1 cellular context compared by ENCODE assay signal in the genomic region with DNA sequence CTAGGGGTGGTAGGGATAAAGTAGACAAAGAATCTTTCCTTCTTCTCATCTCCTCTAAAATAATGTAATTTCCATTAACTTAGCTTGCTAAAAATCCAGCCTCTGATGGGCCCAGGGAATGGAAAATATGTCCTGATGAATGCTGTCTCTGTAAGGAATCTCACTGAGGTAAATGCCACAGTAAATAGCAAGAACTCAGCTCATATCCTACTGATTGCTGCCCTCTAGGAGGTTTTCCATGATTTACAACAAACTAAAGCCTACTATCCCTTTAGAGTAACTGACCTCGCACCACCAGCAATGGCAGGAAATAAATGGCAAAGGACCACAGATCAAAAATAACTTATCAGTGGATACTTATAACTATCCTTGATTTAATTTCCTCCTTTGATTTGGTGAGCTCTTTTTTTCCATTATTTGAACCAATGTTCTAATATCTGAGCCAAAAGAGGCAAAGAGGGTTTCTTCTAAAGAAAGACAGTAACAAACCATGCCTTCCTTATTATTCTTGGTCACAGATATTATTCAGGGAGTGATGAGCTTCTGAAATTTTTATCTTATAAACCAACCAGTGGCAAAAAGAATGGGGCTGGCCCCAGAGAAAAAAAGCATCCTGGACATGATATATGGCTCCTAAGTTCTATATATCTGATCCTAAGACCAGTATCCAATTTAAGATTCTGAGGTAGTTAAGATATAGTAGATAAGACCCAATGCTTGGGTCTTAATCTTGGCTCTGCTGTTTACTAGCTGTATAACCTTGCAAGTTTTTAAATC.
TF ChIP-seq lines count a peak whose summit lies in the region.

No MANE protein-coding gene starts in this region.

TF ChIP-seq in WTC11, 78 proteins besides CTCF, POLR2A, EP300 and RAD21:
- TF ChIP-seq ATF1 (CRISPR knock-in tag; IDR thresholded peaks at IDR 0.05) (no peak), FOXK1 (CRISPR knock-in tag; IDR thresholded peaks at IDR 0.05) (no peak), ZNF263 (CRISPR knock-in tag; IDR thresholded peaks at IDR 0.05; ENCODE audit: low read depth) (no peak), GABPB1 (CRISPR knock-in tag; IDR thresholded peaks at IDR 0.05) (no peak), NR1H2 (CRISPR knock-in tag; IDR thresholded peaks at IDR 0.05) (no peak), TP53 (CRISPR knock-in tag; IDR thresholded peaks at IDR 0.05) (no peak), NFYB (CRISPR knock-in tag; conservative IDR thresholded peaks at IDR 0.05; ENCODE audit: low read depth) (no peak), ZNF121 (CRISPR knock-in tag; IDR thresholded peaks at IDR 0.05) (no peak)
- TF ChIP-seq, protein P1, sequence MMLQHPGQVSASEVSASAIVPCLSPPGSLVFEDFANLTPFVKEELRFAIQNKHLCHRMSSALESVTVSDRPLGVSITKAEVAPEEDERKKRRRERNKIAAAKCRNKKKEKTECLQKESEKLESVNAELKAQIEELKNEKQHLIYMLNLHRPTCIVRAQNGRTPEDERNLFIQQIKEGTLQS (CRISPR knock-in tag; conservative IDR thresholded peaks at IDR 0.05), result no peak
TF ChIP-seq in WTC11: peak in this region for 0.
